Comparison of ENCODE assay signal across 20 cellular contexts in the genomic region with DNA sequence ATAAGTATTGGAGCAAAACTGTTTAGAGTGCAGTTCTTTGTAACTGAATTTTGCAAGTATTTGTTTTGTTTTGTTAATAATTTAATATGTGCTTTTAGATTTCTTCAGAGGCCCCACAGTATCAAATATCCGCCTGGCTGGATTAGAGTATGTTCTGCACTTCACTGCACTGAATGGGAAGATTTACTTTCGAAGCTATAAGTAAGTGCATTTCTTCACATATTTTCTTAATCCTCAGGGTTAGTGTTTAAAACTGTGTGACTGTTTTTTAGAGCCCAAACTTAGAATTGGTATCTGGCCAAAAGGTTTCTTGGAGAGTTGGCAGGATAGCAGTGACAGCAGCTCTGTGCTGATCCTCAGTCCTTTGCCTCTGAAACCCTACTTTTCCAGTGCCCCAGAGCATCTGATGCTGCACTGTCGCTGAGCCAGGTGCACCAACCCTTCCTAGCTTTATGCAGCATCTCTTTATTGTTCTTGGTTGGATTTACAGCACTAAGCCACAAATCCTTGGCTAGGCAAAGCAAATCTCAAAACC. TPM values are rescaled to one million over a fixed set of nuclear protein-coding genes. Genes with fewer than 3 reads are reported as not detected.
DNase-seq lines count a peak whose midpoint lies in the region; ATAC-seq, FAIRE-seq and TF ChIP-seq lines count a peak whose summit lies in the region.
"Had no signal": no experiment of that assay in that cellular context is flagged by ENCODE, and none has a peak within 500 bp of the region (broad histone marks: within the 10 kb centered on the region; RNA-seq: fewer than 3 reads in every experiment).

No MANE protein-coding gene starts in this region.

- WGBS in right lobe of liver (ENCODE audit: insufficient coverage, low coverage, low lambda C conversion rate, missing lambda C conversion rate): 54% methylated on average over 2 of the region's 3 CpGs
- 99% methylated on average over 3 of the region's 3 CpGs for WGBS in HepG2 (ENCODE audit: low lambda C conversion rate)
- no CpG with 5 or more reads among the region's 3 CpGs for WGBS in mesendoderm (ENCODE audit: extremely low coverage, insufficient coverage, low lambda C conversion rate)
- 26 to 38% methylated on average over 3 of the region's 3 CpGs for WGBS in aorta, 2 donors

- POLR2A ChIA-PET in HepG2 (lab: Yijun Ruan, JAX): no interaction called here
- POLR2A ChIA-PET in PC-9 (lab: Charles Lee; ENCODE audit: unreplicated experiment): no interaction called here

- intact Hi-C loops in right lobe of liver (cut with DNase I) (no loop called here), HepG2 (cut with micrococcal nuclease; ENCODE audit: unreplicated experiment) (no loop called here), aorta (cut with DNase I) (no loop called here), PC-9 (cut with micrococcal nuclease; ENCODE audit: unreplicated experiment) (no loop called here)

- DNase-seq in right lobe of liver (no peak), HepG2 (ENCODE audit: low spot score) (no peak), fibroblast of the aortic adventitia (ENCODE audit: low read depth) (peak; percentile 18), mesendoderm (no peak), aorta (no peak), PC-9 (no peak), NCI-H82 treated with DMSO at 0.1 percent for 48 hours (lab: John Stamatoyannopoulos, UW; ENCODE audit: unreplicated experiment) (no peak), NCI-H1930 (lab: John Stamatoyannopoulos, UW) (no peak)
- DNase-seq: CD4-positive, alpha-beta memory T cell; GOT3; NCI-H1092 treated with DMSO at 0.1 percent for 48 hours; NCI-H146; NCI-H2081; OCI-M1; SIG-M5 had no signal

- no peak overlapping the region for H4K5ac ChIP-seq in mesendoderm (ENCODE audit: low read length)

- H2BK120ac ChIP-seq in mesendoderm (ENCODE audit: low read depth, low read length): no peak overlapping the region

- no peak for TF ChIP-seq POLR2A in right lobe of liver (IDR thresholded peaks at IDR 0.05)
- TF ChIP-seq POLR2A in HepG2 (IDR thresholded peaks at IDR 0.05; ENCODE audit: insufficient read depth in 1 of 2, low read depth in 2 of 2, low read length in 2 of 2): no peak

- H3K36me3 ChIP-seq in right lobe of liver: peaks cover 0 to 23% (median 1%) of the 10 kb centered on the region in 4 donors
- peaks cover 10 to 72% of the 10 kb centered on the region in 2 experiments for H3K36me3 ChIP-seq in HepG2 (replicated peaks in 1 of 2; ENCODE audit: control insufficient read depth in 1 of 2, insufficient read depth in 2 of 2, low read length in 2 of 2)
- peaks cover 6% of the 10 kb centered on the region for H3K36me3 ChIP-seq in mesendoderm (ENCODE audit: control insufficient read depth, insufficient read depth, low read length)
- peaks cover 0 to 2% of the 10 kb centered on the region in 2 donors for H3K36me3 ChIP-seq in aorta (ENCODE audit: control insufficient read depth in 1 of 2, insufficient read depth in 2 of 2, low read length in 1 of 2)
- H3K36me3 ChIP-seq in PC-9 (ENCODE audit: low read depth): peaks cover 39% of the 10 kb centered on the region

- in situ Hi-C loops in HepG2 (cut with HindIII; ENCODE audit: extremely low pct_ligation_motif_present, low pct_unique_long_range_greater_than_20kb): no loop called here

- H3K4me1 ChIP-seq in right lobe of liver: peaks cover 0 to 41% (median 12%) of the 10 kb centered on the region in 4 donors
- no peaks in the 10 kb centered on the region for H3K4me1 ChIP-seq in HepG2 (ENCODE audit: insufficient read depth, low read length)
- no peaks in the 10 kb centered on the region for H3K4me1 ChIP-seq in mesendoderm (ENCODE audit: control insufficient read depth, low read depth, low read length)
- H3K4me1 ChIP-seq in aorta (ENCODE audit: control insufficient read depth in 1 of 2, insufficient read depth in 2 of 2, low read length in 2 of 2): no peaks in the 10 kb centered on the region
- no peaks in the 10 kb centered on the region for H3K4me1 ChIP-seq in PC-9 (replicated peaks; ENCODE audit: insufficient read depth)

- no peak overlapping the region for H3K4ac ChIP-seq in mesendoderm (ENCODE audit: low read depth, low read length)

- H2AK5ac ChIP-seq in mesendoderm (ENCODE audit: low read length): no peak overlapping the region

- TF ChIP-seq CTCF in right lobe of liver (IDR thresholded peaks at IDR 0.05) (no peak), HepG2 (CRISPR knock-in tag; IDR thresholded peaks at IDR 0.05) (no peak), fibroblast of the aortic adventitia (IDR thresholded peaks at IDR 0.05; ENCODE audit: insufficient read depth, low read length) (no peak), PC-9 (conservative IDR thresholded peaks at IDR 0.05) (no peak)

- H3K4me3 ChIP-seq in right lobe of liver (no peak overlapping the region), HepG2 (replicated peaks in 1 of 3; ENCODE audit: insufficient read depth in 1 of 3, low read depth in 2 of 3, low read length in 3 of 3) (no peak overlapping the region), fibroblast of the aortic adventitia (ENCODE audit: low read depth, low read length) (no peak overlapping the region), mesendoderm (ENCODE audit: low read length) (peak overlapping the region; percentile 26), aorta (ENCODE audit: low read length in 2 of 2) (no peak overlapping the region), PC-9 (no peak overlapping the region)
- H3K4me3 ChIP-seq: K562 had no signal

- H4K20me1 ChIP-seq in HepG2 (ENCODE audit: insufficient read depth, low read length) (no peaks in the 10 kb centered on the region; the same call in 1 of the 2 replicates), PC-9 (ENCODE audit: insufficient read depth) (0 out of 2 replicates have a peak, but pooled peaks cover 5% of the 10 kb centered on the region)

- H3K9me3 ChIP-seq in right lobe of liver (no peaks in the 10 kb centered on the region), HepG2 (ENCODE audit: low read length) (no peaks in the 10 kb centered on the region), aorta (ENCODE audit: control insufficient read depth, low read length) (no peaks in the 10 kb centered on the region), PC-9 (ENCODE audit: insufficient read depth, low read depth) (no peaks in the 10 kb centered on the region; the same call in 1 of the 2 replicates)

- no peak overlapping the region for H2BK15ac ChIP-seq in mesendoderm (replicated peaks; ENCODE audit: low read depth)

- no peak overlapping the region for H3K18ac ChIP-seq in mesendoderm (ENCODE audit: low read length)

- no peak overlapping the region for H2BK5ac ChIP-seq in mesendoderm (ENCODE audit: low read length)

- BruUV-seq in HepG2 (replicated peaks; lab: Mats Ljungman, UMichigan): no TSS peak
- no TSS peak for BruUV-seq in PC-9 (replicated peaks; lab: Mats Ljungman, UMichigan)

- ATAC-seq in right lobe of liver: peak; percentile 12 to 48 (median 36)
- ATAC-seq in HepG2: no peak
- peak; percentile 60 for ATAC-seq in aorta (ENCODE audit: low FRiP score)
- ATAC-seq: HCT116, K562 had no signal

- no peaks in the 10 kb centered on the region for H3K27me3 ChIP-seq in right lobe of liver
- H3K27me3 ChIP-seq in HepG2 (ENCODE audit: control insufficient read depth in 1 of 2, insufficient read depth in 2 of 2, low read length in 2 of 2): no peaks in the 10 kb centered on the region
- no peaks in the 10 kb centered on the region for H3K27me3 ChIP-seq in mesendoderm (ENCODE audit: insufficient read depth, low read length, poor library complexity)
- no peaks in the 10 kb centered on the region for H3K27me3 ChIP-seq in aorta (ENCODE audit: control insufficient read depth in 1 of 2, insufficient read depth in 2 of 2, low read length in 1 of 2)
- no peaks in the 10 kb centered on the region for H3K27me3 ChIP-seq in PC-9 (ENCODE audit: insufficient read depth, low read depth)

- no peak overlapping the region for H3K4me2 ChIP-seq in HepG2 (ENCODE audit: low read depth, low read length)
- H3K4me2 ChIP-seq in mesendoderm (ENCODE audit: low read length): no peak overlapping the region
- no peak overlapping the region for H3K4me2 ChIP-seq in PC-9

- no peak for FAIRE-seq in HepG2 (lab: Jason Lieb, UNC)
- FAIRE-seq: A204.1, GM12892, GM18507, K562 had no signal

- H3K79me2 ChIP-seq in HepG2 (ENCODE audit: insufficient read depth, low read length) (peaks cover 3% of the 10 kb centered on the region), mesendoderm (ENCODE audit: control insufficient read depth, insufficient read depth, low read length) (no peaks in the 10 kb centered on the region), PC-9 (ENCODE audit: low read depth) (no peaks in the 10 kb centered on the region)

- H3K56ac ChIP-seq in mesendoderm (ENCODE audit: low read length): no peak overlapping the region

- TF ChIP-seq EP300 in HepG2 (IDR thresholded peaks at IDR 0.05; ENCODE audit: low read depth in 2 of 2, low read length in 2 of 2) (no peak), HepG2 (CRISPR knock-in tag; IDR thresholded peaks at IDR 0.05; ENCODE audit: borderline replicate concordance) (no peak)

- H3K79me1 ChIP-seq in mesendoderm (ENCODE audit: low read length): no peaks in the 10 kb centered on the region

- H3K9ac ChIP-seq in HepG2 (ENCODE audit: insufficient read depth, low read depth, low read length): no peak overlapping the region
- H3K9ac ChIP-seq in mesendoderm (ENCODE audit: low read length): no peak overlapping the region

- CTCF ChIA-PET in HepG2 (lab: Yijun Ruan, JAX; ENCODE audit: low intra/inter-chr PET ratio, low total read pairs): no interaction called here
- CTCF ChIA-PET in PC-9 (lab: Charles Lee): no interaction called here

- H2AFZ ChIP-seq in HepG2 (ENCODE audit: low read length) (no peak overlapping the region), PC-9 (no peak overlapping the region)

- no peaks in the 10 kb centered on the region for H3K9me2 ChIP-seq in PC-9 (ENCODE audit: insufficient read depth)

- no peak overlapping the region for H4K8ac ChIP-seq in mesendoderm (ENCODE audit: low read depth, low read length)

- no peak overlapping the region for H3K27ac ChIP-seq in right lobe of liver
- H3K27ac ChIP-seq in HepG2 (ENCODE audit: extremely low read length, insufficient read depth, low read length): no peak overlapping the region
- no peak overlapping the region for H3K27ac ChIP-seq in mesendoderm (ENCODE audit: low read depth, low read length)
- H3K27ac ChIP-seq in aorta (ENCODE audit: low read depth in 1 of 2, low read length in 2 of 2): no peak overlapping the region
- no peak overlapping the region for H3K27ac ChIP-seq in PC-9

- no peak for TF ChIP-seq RAD21 in HepG2 (CRISPR knock-in tag; IDR thresholded peaks at IDR 0.05)

- H3F3A ChIP-seq in PC-9 (ENCODE audit: insufficient read depth, low read depth): peaks cover 8% of the 10 kb centered on the region; the same call in 1 of the 2 replicates

- H3K23ac ChIP-seq in mesendoderm (ENCODE audit: low read length): no peak overlapping the region

RNA-seq across cellular contexts. Expression of a gene that starts 33.9 kb away (rescaled TPM):
- total RNA-seq in right lobe of liver (10 to 100 TPM; 11.2 to 30.1 (median 20.3) TPM), HepG2 (2016; rRNA removed; fragmentation: Illumina TruSeq; extraction: Trizol) (45.6 and 70.4 TPM in 2 replicates), fibroblast of the aortic adventitia (ENCODE audit: low replicate concordance) (24.9 and 51.5 TPM in 2 replicates), aorta (10 to 100 TPM; 17.2 to 21.9 TPM), PC-9 (2021) (24.7 and 25.6 TPM in 2 replicates)
- 7.5 and 10.3 TPM in 2 replicates for total RNA-seq in HepG2 (2016; cell fraction: cytosol; rRNA removed; fragmentation: Illumina TruSeq; extraction: Trizol; ENCODE audit: low read depth)
- 46.1 and 74.5 TPM in 2 replicates for total RNA-seq in HepG2 (2016; cell fraction: insoluble cytoplasmic fraction; rRNA removed; fragmentation: Illumina TruSeq; extraction: Trizol)
- 12.2 and 13.3 TPM in 2 replicates for total RNA-seq in HepG2 (2016; cell fraction: membrane; rRNA removed; fragmentation: Illumina TruSeq; extraction: Trizol)
- total RNA-seq in HepG2 (2016; cell fraction: nucleus; rRNA removed; fragmentation: Illumina TruSeq; extraction: Trizol): 25.9 and 26.1 TPM in 2 replicates
- polyA plus RNA-seq in HepG2 (2011; rRNA removed) (18.4 and 25.1 TPM in 2 replicates), aorta (10 to 100 TPM; 14.9 to 16.6 TPM)
- 9.2 and 16.9 TPM in 2 replicates for polyA plus RNA-seq in HepG2 (2011; cell fraction: cytosol; rRNA removed)
- polyA plus RNA-seq in HepG2 (2011; cell fraction: nucleus; rRNA removed): 4.1 and 5.4 TPM in 2 replicates
- polyA plus RNA-seq in HepG2 (2012): 31.2 and 39.1 TPM in 2 replicates
- polyA plus RNA-seq in HepG2 (2016; cell fraction: cytosol; fragmentation: Illumina TruSeq; extraction: Trizol; ENCODE audit: low read depth): 7.0 TPM in 2 replicates
- 82.3 and 82.7 TPM in 2 replicates for polyA plus RNA-seq in HepG2 (2016; cell fraction: insoluble cytoplasmic fraction; fragmentation: Illumina TruSeq; extraction: Trizol; ENCODE audit: low read depth)
- 8.1 and 10.1 TPM in 2 replicates for polyA plus RNA-seq in HepG2 (2016; cell fraction: membrane; fragmentation: Illumina TruSeq; extraction: Trizol; ENCODE audit: low read depth)
- polyA plus RNA-seq in HepG2 (2016; cell fraction: nucleus; fragmentation: Illumina TruSeq; extraction: Trizol; ENCODE audit: insufficient read depth, low read depth): 33.0 and 37.1 TPM in 2 replicates
- 7.1 and 8.2 TPM in 2 replicates for polyA minus RNA-seq in HepG2 (2011; rRNA and poly(A)+ RNA removed; ENCODE audit: low replicate concordance)
- 11.4 and 13.3 TPM in 2 replicates for polyA minus RNA-seq in HepG2 (2011; cell fraction: cytosol; rRNA and poly(A)+ RNA removed)
- polyA minus RNA-seq in HepG2 (2011; cell fraction: nucleus; rRNA and poly(A)+ RNA removed): 25.5 and 25.9 TPM in 2 replicates
- 101 TPM for polyA plus RNA-seq in mesendoderm (2013, experiment 1 of 2)
- 102 TPM for polyA plus RNA-seq in mesendoderm (2013, experiment 2 of 2)

RNA-seq across cellular contexts. Expression of a gene that starts 57.2 kb away (rescaled TPM):
- 10 to 100 TPM; 21.2 to 47.7 (median 30.8) TPM for total RNA-seq in right lobe of liver
- 160 and 195 TPM in 2 replicates for total RNA-seq in HepG2 (2016; rRNA removed; fragmentation: Illumina TruSeq; extraction: Trizol)
- 144 and 180 TPM in 2 replicates for total RNA-seq in HepG2 (2016; cell fraction: cytosol; rRNA removed; fragmentation: Illumina TruSeq; extraction: Trizol; ENCODE audit: low read depth)
- total RNA-seq in HepG2 (2016; cell fraction: insoluble cytoplasmic fraction; rRNA removed; fragmentation: Illumina TruSeq; extraction: Trizol): 161 and 199 TPM in 2 replicates
- 230 and 276 TPM in 2 replicates for total RNA-seq in HepG2 (2016; cell fraction: membrane; rRNA removed; fragmentation: Illumina TruSeq; extraction: Trizol)
- total RNA-seq in HepG2 (2016; cell fraction: nucleus; rRNA removed; fragmentation: Illumina TruSeq; extraction: Trizol): 55.6 and 59.8 TPM in 2 replicates
- polyA plus RNA-seq in HepG2 (2011; rRNA removed): 19.3 and 21.6 TPM in 2 replicates
- 12.0 and 21.0 TPM in 2 replicates for polyA plus RNA-seq in HepG2 (2011; cell fraction: cytosol; rRNA removed)
- 4.4 and 8.4 TPM in 2 replicates for polyA plus RNA-seq in HepG2 (2011; cell fraction: nucleus; rRNA removed)
- 77.9 and 114 TPM in 2 replicates for polyA plus RNA-seq in HepG2 (2012)
- polyA plus RNA-seq in HepG2 (2016; cell fraction: cytosol; fragmentation: Illumina TruSeq; extraction: Trizol; ENCODE audit: low read depth): 218 and 250 TPM in 2 replicates
- 229 and 233 TPM in 2 replicates for polyA plus RNA-seq in HepG2 (2016; cell fraction: insoluble cytoplasmic fraction; fragmentation: Illumina TruSeq; extraction: Trizol; ENCODE audit: low read depth)
- 267 and 309 TPM in 2 replicates for polyA plus RNA-seq in HepG2 (2016; cell fraction: membrane; fragmentation: Illumina TruSeq; extraction: Trizol; ENCODE audit: low read depth)
- polyA plus RNA-seq in HepG2 (2016; cell fraction: nucleus; fragmentation: Illumina TruSeq; extraction: Trizol; ENCODE audit: insufficient read depth, low read depth): 100 and 108 TPM in 2 replicates
- 1.5 and 1.7 TPM in 2 replicates for polyA minus RNA-seq in HepG2 (2011; rRNA and poly(A)+ RNA removed; ENCODE audit: low replicate concordance)
- polyA minus RNA-seq in HepG2 (2011; cell fraction: cytosol; rRNA and poly(A)+ RNA removed): 16.9 and 21.8 TPM in 2 replicates
- polyA minus RNA-seq in HepG2 (2011; cell fraction: nucleus; rRNA and poly(A)+ RNA removed): 12.1 and 14.3 TPM in 2 replicates
- 37.0 and 77.0 TPM in 2 replicates for total RNA-seq in fibroblast of the aortic adventitia (ENCODE audit: low replicate concordance)
- 155 TPM for polyA plus RNA-seq in mesendoderm (2013, experiment 1 of 2)
- polyA plus RNA-seq in mesendoderm (2013, experiment 2 of 2): 146 TPM
- 10 to 100 TPM; 43.0 to 46.6 TPM for total RNA-seq in aorta
- 10 to 100 TPM; 38.5 to 76.9 TPM for polyA plus RNA-seq in aorta
- 27.9 and 28.5 TPM in 2 replicates for total RNA-seq in PC-9 (2021)
